In the genomic region with DNA sequence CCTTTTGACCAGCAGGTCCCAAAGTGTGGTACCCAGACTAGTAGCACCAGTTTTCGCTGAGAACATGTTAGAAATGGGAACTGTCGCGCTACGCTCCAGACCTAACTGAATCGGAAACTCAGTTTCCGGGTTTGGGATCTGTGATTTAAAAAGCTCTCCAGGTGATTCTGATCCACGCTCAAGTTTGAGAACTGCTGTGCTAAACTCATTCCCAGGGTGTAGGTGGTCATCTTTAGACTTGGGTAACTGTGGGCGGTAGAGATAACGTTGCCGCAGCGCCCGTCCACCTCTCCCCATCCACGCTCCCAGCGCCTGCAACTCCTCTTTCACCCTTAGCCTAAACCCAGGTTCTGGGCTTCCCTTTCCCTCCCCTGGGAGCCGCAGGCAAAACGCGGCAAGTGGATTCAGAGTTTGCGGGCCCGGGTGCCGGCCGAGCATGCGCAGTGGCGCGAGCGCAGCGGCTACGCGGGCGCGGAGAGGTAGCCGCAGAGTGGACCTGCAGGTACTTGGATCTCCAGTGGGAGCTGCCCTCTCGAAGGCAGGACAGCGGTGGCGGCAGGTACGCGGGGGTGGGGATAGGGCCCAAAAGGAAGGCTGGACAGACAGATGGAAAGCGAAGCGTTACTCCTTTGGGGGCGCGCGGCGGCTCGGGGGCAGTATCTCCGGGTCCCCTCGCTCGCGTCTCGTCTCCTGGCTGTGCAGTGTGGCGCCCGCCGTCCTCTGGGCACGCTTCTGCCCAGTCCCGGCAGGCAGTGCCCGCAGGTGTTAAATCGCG, we compare ENCODE assay signal across 8 cellular contexts. TPM values are rescaled to one million over a fixed set of nuclear protein-coding genes. Genes with fewer than 3 reads are reported as not detected.
DNase-seq lines count a peak whose midpoint lies in the region; ATAC-seq and TF ChIP-seq lines count a peak whose summit lies in the region.

A gene with protein sequence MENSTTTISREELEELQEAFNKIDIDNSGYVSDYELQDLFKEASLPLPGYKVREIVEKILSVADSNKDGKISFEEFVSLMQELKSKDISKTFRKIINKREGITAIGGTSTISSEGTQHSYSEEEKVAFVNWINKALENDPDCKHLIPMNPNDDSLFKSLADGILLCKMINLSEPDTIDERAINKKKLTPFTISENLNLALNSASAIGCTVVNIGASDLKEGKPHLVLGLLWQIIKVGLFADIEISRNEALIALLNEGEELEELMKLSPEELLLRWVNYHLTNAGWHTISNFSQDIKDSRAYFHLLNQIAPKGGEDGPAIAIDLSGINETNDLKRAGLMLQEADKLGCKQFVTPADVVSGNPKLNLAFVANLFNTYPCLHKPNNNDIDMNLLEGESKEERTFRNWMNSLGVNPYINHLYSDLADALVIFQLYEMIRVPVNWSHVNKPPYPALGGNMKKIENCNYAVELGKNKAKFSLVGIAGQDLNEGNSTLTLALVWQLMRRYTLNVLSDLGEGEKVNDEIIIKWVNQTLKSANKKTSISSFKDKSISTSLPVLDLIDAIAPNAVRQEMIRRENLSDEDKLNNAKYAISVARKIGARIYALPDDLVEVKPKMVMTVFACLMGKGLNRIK (plus strand): TSS at position 443 of the 775 bp plus-strand sequence. CDS start 67,845 bp downstream, outside the sequence.

- H3K4me1 ChIP-seq in GM23338 (ENCODE audit: insufficient read depth): peaks cover 12% of the 10 kb centered on the region
- H3K4me1 ChIP-seq in stomach smooth muscle (ENCODE audit: control insufficient read depth, insufficient read depth, low read length): peaks cover 10% of the 10 kb centered on the region

- H3K27ac Mint-ChIP-seq in GM23338 (peak within 1 kb of the TSS; percentile 93), neural crest cell (ENCODE audit: unreplicated experiment) (no peak within 1 kb of the TSS)

- H3K4me3 Mint-ChIP-seq in GM23338 (peak within 1 kb of the TSS; percentile 88), neural crest cell (peak within 1 kb of the TSS; percentile 90)

- no peaks in the 10 kb centered on the region for H4K20me1 ChIP-seq in GM23338 (replicated peaks; ENCODE audit: insufficient read depth)

- no peaks in the 10 kb centered on the region; the same call in 1 of the 2 replicates for H3K9me2 ChIP-seq in GM23338 (ENCODE audit: insufficient read depth)

- H3K79me2 ChIP-seq in GM23338 (replicated peaks; ENCODE audit: insufficient read depth): peaks cover 9% of the 10 kb centered on the region; the same call in 1 of the 2 replicates

- H3K9me3 Mint-ChIP-seq in GM23338 (no peaks in the 10 kb centered on the region), neural crest cell (peaks cover 7% of the 10 kb centered on the region)

- H3K27me3 Mint-ChIP-seq in GM23338 (ENCODE audit: insufficient read depth, low read depth, poor library complexity) (peaks cover 6% of the 10 kb centered on the region), neural crest cell (ENCODE audit: low read depth) (peaks cover 15% of the 10 kb centered on the region)

- H2AFZ ChIP-seq in GM23338: peak within 1 kb of the TSS; percentile 99

- peak within 1 kb of the TSS; percentile 50 to 68 for H3K9ac ChIP-seq in stomach smooth muscle (ENCODE audit: low read length in 2 of 2)

- H3K4me1 Mint-ChIP-seq in GM23338 (peaks cover 18% of the 10 kb centered on the region), neural crest cell (peaks cover 16% of the 10 kb centered on the region)

- TF ChIP-seq CTCF in GM23338 (conservative IDR thresholded peaks at IDR 0.05; ENCODE audit: low read depth in 2 of 2): no peak
- no peak for TF ChIP-seq CTCF in fibroblast of villous mesenchyme (IDR thresholded peaks at IDR 0.05; ENCODE audit: insufficient read depth, low read depth, low read length)
- no peak for TF ChIP-seq CTCF in neural crest cell (conservative IDR thresholded peaks at IDR 0.05)

- H3K9me3 ChIP-seq in stomach smooth muscle (ENCODE audit: control insufficient read depth in 2 of 2, low read length in 2 of 2): no peaks in the 10 kb centered on the region

- no peaks in the 10 kb centered on the region; the same call in 1 of the 2 replicates for H3F3A ChIP-seq in GM23338 (replicated peaks; ENCODE audit: low read depth)

- H3K4me3 ChIP-seq in GM23338: peak within 1 kb of the TSS; percentile 90
- H3K4me3 ChIP-seq in fibroblast of villous mesenchyme (ENCODE audit: low read depth, low read length): peak within 1 kb of the TSS; percentile 78
- peak within 1 kb of the TSS; percentile 82 to 92 for H3K4me3 ChIP-seq in stomach smooth muscle (ENCODE audit: low read length in 2 of 2)

- H3K27ac ChIP-seq in GM23338 (ENCODE audit: low read depth) (0 out of 2 replicates have a peak within 1 kb of the TSS, but pooled peaks have one; percentile 64), stomach smooth muscle (ENCODE audit: low read length) (no peak within 1 kb of the TSS)

- peaks cover 7% of the 10 kb centered on the region; the same call in 1 of the 2 replicates for H3K27me3 ChIP-seq in GM23338 (ENCODE audit: insufficient read depth)
- H3K27me3 ChIP-seq in stomach smooth muscle (ENCODE audit: control insufficient read depth in 1 of 2, insufficient read depth in 2 of 2, low read length in 2 of 2): no peaks in the 10 kb centered on the region

- H3K4me2 ChIP-seq in GM23338: peak within 1 kb of the TSS; percentile 99

- DNase-seq in ELF-1 (ENCODE audit: low read depth, low spot score) (peak; percentile 94), GM23338 (ENCODE audit: low spot score) (peak; percentile 93), LHCN-M2 (ENCODE audit: low read depth) (peak; percentile 68), RPMI8226 (peak; percentile 93), fibroblast of villous mesenchyme (ENCODE audit: low read depth) (peak; percentile 83), neural crest cell (ENCODE audit: low read depth, low spot score) (peak; percentile 93)
- peak; percentile 86 for DNase-seq in activated effector memory CD4-positive, alpha-beta T cell treated with Interleukin-2 at 50 U/mL for 16 hours

- ATAC-seq in GM23338: peak; percentile 96

- H3K36me3 ChIP-seq in GM23338 (ENCODE audit: insufficient read depth): no peaks in the 10 kb centered on the region
- H3K36me3 ChIP-seq in stomach smooth muscle (ENCODE audit: control insufficient read depth in 2 of 2, insufficient read depth in 2 of 2, low read length in 2 of 2): no peaks in the 10 kb centered on the region

- H3K36me3 Mint-ChIP-seq in GM23338 (ENCODE audit: low read depth) (peaks cover 13% of the 10 kb centered on the region), neural crest cell (ENCODE audit: low read depth) (peaks cover 7% of the 10 kb centered on the region)

TF ChIP-seq in GM23338, 12 proteins besides CTCF, POLR2A, EP300 and RAD21 (continues in another document):
- TF ChIP-seq, protein P1, sequence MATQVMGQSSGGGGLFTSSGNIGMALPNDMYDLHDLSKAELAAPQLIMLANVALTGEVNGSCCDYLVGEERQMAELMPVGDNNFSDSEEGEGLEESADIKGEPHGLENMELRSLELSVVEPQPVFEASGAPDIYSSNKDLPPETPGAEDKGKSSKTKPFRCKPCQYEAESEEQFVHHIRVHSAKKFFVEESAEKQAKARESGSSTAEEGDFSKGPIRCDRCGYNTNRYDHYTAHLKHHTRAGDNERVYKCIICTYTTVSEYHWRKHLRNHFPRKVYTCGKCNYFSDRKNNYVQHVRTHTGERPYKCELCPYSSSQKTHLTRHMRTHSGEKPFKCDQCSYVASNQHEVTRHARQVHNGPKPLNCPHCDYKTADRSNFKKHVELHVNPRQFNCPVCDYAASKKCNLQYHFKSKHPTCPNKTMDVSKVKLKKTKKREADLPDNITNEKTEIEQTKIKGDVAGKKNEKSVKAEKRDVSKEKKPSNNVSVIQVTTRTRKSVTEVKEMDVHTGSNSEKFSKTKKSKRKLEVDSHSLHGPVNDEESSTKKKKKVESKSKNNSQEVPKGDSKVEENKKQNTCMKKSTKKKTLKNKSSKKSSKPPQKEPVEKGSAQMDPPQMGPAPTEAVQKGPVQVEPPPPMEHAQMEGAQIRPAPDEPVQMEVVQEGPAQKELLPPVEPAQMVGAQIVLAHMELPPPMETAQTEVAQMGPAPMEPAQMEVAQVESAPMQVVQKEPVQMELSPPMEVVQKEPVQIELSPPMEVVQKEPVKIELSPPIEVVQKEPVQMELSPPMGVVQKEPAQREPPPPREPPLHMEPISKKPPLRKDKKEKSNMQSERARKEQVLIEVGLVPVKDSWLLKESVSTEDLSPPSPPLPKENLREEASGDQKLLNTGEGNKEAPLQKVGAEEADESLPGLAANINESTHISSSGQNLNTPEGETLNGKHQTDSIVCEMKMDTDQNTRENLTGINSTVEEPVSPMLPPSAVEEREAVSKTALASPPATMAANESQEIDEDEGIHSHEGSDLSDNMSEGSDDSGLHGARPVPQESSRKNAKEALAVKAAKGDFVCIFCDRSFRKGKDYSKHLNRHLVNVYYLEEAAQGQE (IDR thresholded peaks at IDR 0.05; ENCODE audit: unreplicated experiment): no peak
- TF ChIP-seq EZH2 (IDR thresholded peaks at IDR 0.05; ENCODE audit: low read depth, unreplicated experiment) (no peak), NANOG (IDR thresholded peaks at IDR 0.05; ENCODE audit: borderline replicate concordance) (no peak), POLR2AphosphoS5 (IDR thresholded peaks at IDR 0.05; ENCODE audit: low read depth) (peak; percentile 97), CREB1 (CRISPR knock-in tag; IDR thresholded peaks at IDR 0.05; ENCODE audit: low read depth) (no peak), ZNF331 (CRISPR knock-in tag; IDR thresholded peaks at IDR 0.05; ENCODE audit: low read depth) (no peak), ZNF114 (CRISPR knock-in tag; IDR thresholded peaks at IDR 0.05) (no peak), EZH2phosphoT487 (IDR thresholded peaks at IDR 0.05; ENCODE audit: unreplicated experiment) (no peak)
- TF ChIP-seq, protein P2, sequence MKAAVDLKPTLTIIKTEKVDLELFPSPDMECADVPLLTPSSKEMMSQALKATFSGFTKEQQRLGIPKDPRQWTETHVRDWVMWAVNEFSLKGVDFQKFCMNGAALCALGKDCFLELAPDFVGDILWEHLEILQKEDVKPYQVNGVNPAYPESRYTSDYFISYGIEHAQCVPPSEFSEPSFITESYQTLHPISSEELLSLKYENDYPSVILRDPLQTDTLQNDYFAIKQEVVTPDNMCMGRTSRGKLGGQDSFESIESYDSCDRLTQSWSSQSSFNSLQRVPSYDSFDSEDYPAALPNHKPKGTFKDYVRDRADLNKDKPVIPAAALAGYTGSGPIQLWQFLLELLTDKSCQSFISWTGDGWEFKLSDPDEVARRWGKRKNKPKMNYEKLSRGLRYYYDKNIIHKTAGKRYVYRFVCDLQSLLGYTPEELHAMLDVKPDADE (IDR thresholded peaks at IDR 0.05): 0 out of 2 replicates have a peak, but pooled peaks have one; percentile 42

RNA-seq across cellular contexts. Expression of the gene that starts here (rescaled TPM):
- 39.0 and 42.2 TPM in 2 replicates for total RNA-seq in GM23338 (2014; rRNA removed; shearing (Covaris generic))
- 18.0 and 18.4 TPM in 2 replicates for polyA plus RNA-seq in GM23338 (2016; fragmentation: Nextera tagmentation; extraction: Ambion mirVana)
- total RNA-seq in LHCN-M2 (2014; rRNA removed): 0.45 and 1.1 TPM in 2 replicates
- polyA plus RNA-seq in LHCN-M2 (2012): 0.32 TPM
- 1.6 and 3.0 TPM in 2 replicates for total RNA-seq in fibroblast of villous mesenchyme
- total RNA-seq in neural crest cell: 5.6 and 5.7 TPM in 2 replicates
